ENCODE assay signal across 8 cellular contexts in the genomic region with DNA sequence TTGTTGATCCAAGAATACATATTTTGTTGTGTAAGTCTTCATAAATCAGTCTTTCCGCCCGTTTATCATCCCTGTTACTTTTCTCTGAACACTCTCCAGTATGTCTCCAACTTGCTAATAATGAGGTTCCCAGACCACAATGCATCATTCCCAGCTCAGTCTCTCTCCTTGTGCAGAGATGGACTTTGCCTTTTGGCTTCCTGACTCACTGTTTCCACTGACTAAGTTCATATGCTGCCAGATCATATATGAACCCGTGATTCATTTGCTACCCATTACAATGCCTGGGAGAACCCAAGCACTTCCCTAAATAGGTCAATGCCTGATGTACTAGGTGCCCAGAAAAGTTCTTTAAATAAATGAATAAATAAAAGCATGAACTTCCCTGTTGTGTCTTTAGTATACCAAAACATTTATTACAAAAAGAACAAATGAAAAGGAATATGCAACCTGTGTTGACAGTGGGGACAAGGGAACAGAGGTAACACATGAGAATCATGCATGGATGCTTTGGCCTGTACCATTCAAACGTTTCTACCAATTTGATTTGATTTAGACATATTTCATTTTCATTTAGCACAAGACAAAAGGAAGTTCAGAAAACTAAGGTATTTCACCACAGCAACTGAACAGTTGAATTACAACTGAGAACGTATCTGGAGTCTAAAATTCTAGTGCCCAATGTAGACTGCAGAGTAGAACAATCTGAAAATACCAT.
DNase-seq lines count a peak whose midpoint lies in the region; ATAC-seq and TF ChIP-seq lines count a peak whose summit lies in the region.

No MANE protein-coding gene starts in this region.

- no peak overlapping the region for H2AK5ac ChIP-seq in H9 (ENCODE audit: insufficient read length, low read length)

- no peak overlapping the region for H3K56ac ChIP-seq in H9 (ENCODE audit: insufficient read length, low read depth, low read length)

- H3K4me1 ChIP-seq in H9 (ENCODE audit: insufficient read depth, low read length): no peaks in the 10 kb centered on the region

- ATAC-seq in activated CD8-positive, alpha-beta memory T cell treated with anti-CD3 and anti-CD28 coated beads, Interleukin-2, amount 10 ng/mL, durations not matched to agents 7 days and 5 days: peak; percentile 75
- ATAC-seq in HG02973 (IDR thresholded peaks at IDR 0.05; ENCODE audit: unreplicated experiment): peak; percentile 62
- ATAC-seq in activated CD8-positive, alpha-beta T cell treated with anti-CD3 and anti-CD28 coated beads, Interleukin-2, amount 10 ng/mL, durations not matched to agents 7 days and 5 days: peak; percentile 58

- no peak overlapping the region for H4K91ac ChIP-seq in H9 (ENCODE audit: insufficient read length, low read depth, low read length)

- peaks cover 8% of the 10 kb centered on the region for H3K36me3 Mint-ChIP-seq in activated CD8-positive, alpha-beta memory T cell treated with anti-CD3 and anti-CD28 coated beads, Interleukin-2, amount 10 ng/mL, durations not matched to agents 7 days and 5 days
- H3K36me3 Mint-ChIP-seq in activated CD8-positive, alpha-beta T cell treated with anti-CD3 and anti-CD28 coated beads, Interleukin-2, amount 10 ng/mL, durations not matched to agents 7 days and 5 days (ENCODE audit: low read depth): peaks cover 6% of the 10 kb centered on the region
- no peaks in the 10 kb centered on the region for H3K36me3 Mint-ChIP-seq in H9 (ENCODE audit: insufficient read depth in 1 of 3, low read depth in 3 of 3)

- no peak overlapping the region for H2BK20ac ChIP-seq in H9 (ENCODE audit: low read depth, low read length, poor library complexity, severe bottlenecking)

- no peak overlapping the region for H3K4ac ChIP-seq in H9 (ENCODE audit: low read depth, low read length)

- H3K4me3 Mint-ChIP-seq in activated CD8-positive, alpha-beta memory T cell treated with anti-CD3 and anti-CD28 coated beads, Interleukin-2, amount 10 ng/mL, durations not matched to agents 7 days and 5 days: peak overlapping the region; percentile 5
- peak overlapping the region; percentile 3 for H3K4me3 Mint-ChIP-seq in activated CD8-positive, alpha-beta T cell treated with anti-CD3 and anti-CD28 coated beads, Interleukin-2, amount 10 ng/mL, durations not matched to agents 7 days and 5 days
- no peak overlapping the region for H3K4me3 Mint-ChIP-seq in H9

- H3K79me1 ChIP-seq in H9 (ENCODE audit: insufficient read depth, low read depth, low read length, poor library complexity, severe bottlenecking): no peaks in the 10 kb centered on the region

- POLR2A ChIA-PET in activated CD8-positive, alpha-beta T cell treated with anti-CD3 and anti-CD28 coated beads, Interleukin-2, amount 10 ng/mL, durations not matched to agents 7 days and 5 days (lab: Charles Lee): no interaction called here

- peak; percentile 46 for DNase-seq in activated CD8-positive, alpha-beta memory T cell treated with anti-CD3 and anti-CD28 coated beads, Interleukin-2, amount 10 ng/mL, durations not matched to agents 7 days and 5 days
- no peak for DNase-seq in activated CD8-positive, alpha-beta memory T cell treated with anti-CD3 and anti-CD28 coated beads, Interleukin-2, amount 50 U/mL, for 4 hours
- DNase-seq in activated CD8-positive, alpha-beta T cell treated with anti-CD3 and anti-CD28 coated beads, Interleukin-2, amount 10 ng/mL, durations not matched to agents 7 days and 5 days: peak; percentile 24
- DNase-seq in myocyte (ENCODE audit: low read depth) (peak; percentile 26), GM19238 (ENCODE audit: insufficient read length, low spot score) (no peak), H9 (no peak), NCI-H1930 (lab: John Stamatoyannopoulos, UW) (no peak)

- H2AFZ ChIP-seq in H9 (ENCODE audit: low read length): no peak overlapping the region

- no peak overlapping the region for H3T11ph ChIP-seq in H9 (ENCODE audit: low read length)

- no peak overlapping the region for H3K4me2 ChIP-seq in H9 (ENCODE audit: insufficient read depth, insufficient read length, low read length)

- H3K9ac ChIP-seq in H9 (ENCODE audit: extremely low read depth, insufficient read length, low read length): no peak overlapping the region

- CTCF ChIA-PET in activated CD8-positive, alpha-beta memory T cell treated with anti-CD3 and anti-CD28 coated beads, Interleukin-2, amount 10 ng/mL, durations not matched to agents 7 days and 5 days (lab: Charles Lee): interaction anchor here (0.7 kb wide), 1 partner anchor 193 kb away, joined by 4 read pairs; no protein-coding TSS in a partner anchor
- CTCF ChIA-PET in activated CD8-positive, alpha-beta T cell treated with anti-CD3 and anti-CD28 coated beads, Interleukin-2, amount 10 ng/mL, durations not matched to agents 7 days and 5 days (lab: Charles Lee): no interaction called here

- H3K27me3 ChIP-seq in H9 (ENCODE audit: insufficient read depth, low read length): no peaks in the 10 kb centered on the region; the same call in 1 of the 2 replicates

- no peaks in the 10 kb centered on the region for H3K9me3 ChIP-seq in H9 (ENCODE audit: control insufficient read depth, low read depth, low read length)

- H2BK12ac ChIP-seq in H9 (ENCODE audit: insufficient read length, low read depth, low read length): no peak overlapping the region

- no peaks in the 10 kb centered on the region for H3K27me3 Mint-ChIP-seq in activated CD8-positive, alpha-beta memory T cell treated with anti-CD3 and anti-CD28 coated beads, Interleukin-2, amount 10 ng/mL, durations not matched to agents 7 days and 5 days
- H3K27me3 Mint-ChIP-seq in activated CD8-positive, alpha-beta T cell treated with anti-CD3 and anti-CD28 coated beads, Interleukin-2, amount 10 ng/mL, durations not matched to agents 7 days and 5 days (ENCODE audit: low read depth): no peaks in the 10 kb centered on the region
- H3K27me3 Mint-ChIP-seq in H9 (ENCODE audit: low read depth): no peaks in the 10 kb centered on the region

- H2BK15ac ChIP-seq in H9 (ENCODE audit: low read depth, low read length): no peak overlapping the region

- H4K8ac ChIP-seq in H9 (replicated peaks; ENCODE audit: insufficient read length, low read depth, low read length): no peak overlapping the region

- no peaks in the 10 kb centered on the region for H4K20me1 ChIP-seq in H9 (ENCODE audit: control insufficient read depth, insufficient read depth, insufficient read length)

- no peak overlapping the region for H2BK120ac ChIP-seq in H9 (ENCODE audit: low read depth, low read length, poor library complexity, severe bottlenecking)

- TF ChIP-seq CTCF in H9 (conservative IDR thresholded peaks at IDR 0.05): no peak

- no peak overlapping the region for H3K23ac ChIP-seq in H9 (ENCODE audit: insufficient read length, low read depth, low read length)

- H4K5ac ChIP-seq in H9 (ENCODE audit: insufficient read length, low read depth, low read length): no peak overlapping the region

- WGBS in H9 (ENCODE audit: extremely low coverage, insufficient read length, low lambda C conversion rate): no CpG with 5 or more reads among the region's 5 CpGs

- H3K18ac ChIP-seq in H9 (ENCODE audit: insufficient read length, low read depth, low read length): no peak overlapping the region

- H3K4me1 Mint-ChIP-seq in activated CD8-positive, alpha-beta memory T cell treated with anti-CD3 and anti-CD28 coated beads, Interleukin-2, amount 10 ng/mL, durations not matched to agents 7 days and 5 days: peaks cover 31% of the 10 kb centered on the region
- peaks cover 20% of the 10 kb centered on the region for H3K4me1 Mint-ChIP-seq in activated CD8-positive, alpha-beta T cell treated with anti-CD3 and anti-CD28 coated beads, Interleukin-2, amount 10 ng/mL, durations not matched to agents 7 days and 5 days (ENCODE audit: low read depth)
- H3K4me1 Mint-ChIP-seq in H9: peaks cover 11 to 15% of the 10 kb centered on the region in 2 experiments

- peak overlapping the region; percentile 52 for H3K27ac Mint-ChIP-seq in activated CD8-positive, alpha-beta memory T cell treated with anti-CD3 and anti-CD28 coated beads, Interleukin-2, amount 10 ng/mL, durations not matched to agents 7 days and 5 days
- H3K27ac Mint-ChIP-seq in activated CD8-positive, alpha-beta T cell treated with anti-CD3 and anti-CD28 coated beads, Interleukin-2, amount 10 ng/mL, durations not matched to agents 7 days and 5 days: peak overlapping the region; percentile 68
- H3K27ac Mint-ChIP-seq in H9: no peak overlapping the region

- H3K9me3 Mint-ChIP-seq in activated CD8-positive, alpha-beta memory T cell treated with anti-CD3 and anti-CD28 coated beads, Interleukin-2, amount 10 ng/mL, durations not matched to agents 7 days and 5 days (ENCODE audit: low read depth): peaks cover 5% of the 10 kb centered on the region
- no peaks in the 10 kb centered on the region for H3K9me3 Mint-ChIP-seq in activated CD8-positive, alpha-beta T cell treated with anti-CD3 and anti-CD28 coated beads, Interleukin-2, amount 10 ng/mL, durations not matched to agents 7 days and 5 days (ENCODE audit: insufficient read depth)
- H3K9me3 Mint-ChIP-seq in H9: peaks cover 0 to 3% of the 10 kb centered on the region in 2 experiments; a peak in 1 of 5 replicates

- H3K79me2 ChIP-seq in H9 (ENCODE audit: insufficient read depth, low read length): no peaks in the 10 kb centered on the region

- H3K23me2 ChIP-seq in H9 (ENCODE audit: insufficient read length, low read depth, low read length, poor library complexity, severe bottlenecking): no peaks in the 10 kb centered on the region

- no peak overlapping the region for H2BK5ac ChIP-seq in H9 (ENCODE audit: insufficient read length, low read length)

- H3K27ac ChIP-seq in H9 (ENCODE audit: insufficient read length, low read depth, low read length): no peak overlapping the region

- no peak overlapping the region for H3K14ac ChIP-seq in H9 (ENCODE audit: insufficient read depth, low read length)

Comparison
In these comparisons a context has a peak if more than half of its experiments do, and no peak if none do; other contexts are left out.
1. DNase-seq: peak in activated CD8-positive, alpha-beta memory T cell treated with anti-CD3 and anti-CD28 coated beads, Interleukin-2, amount 10 ng/mL, durations not matched to agents 7 days and 5 days (single experiment), activated CD8-positive, alpha-beta T cell treated with anti-CD3 and anti-CD28 coated beads, Interleukin-2, amount 10 ng/mL, durations not matched to agents 7 days and 5 days (single experiment) and myocyte (single experiment); none in activated CD8-positive, alpha-beta memory T cell treated with anti-CD3 and anti-CD28 coated beads, Interleukin-2, amount 50 U/mL, for 4 hours (single experiment), GM19238 (single experiment), H9 (single experiment) and NCI-H1930 (0 of 2).
2. H3K27ac Mint-ChIP-seq: peak in activated CD8-positive, alpha-beta memory T cell treated with anti-CD3 and anti-CD28 coated beads, Interleukin-2, amount 10 ng/mL, durations not matched to agents 7 days and 5 days (single experiment) and activated CD8-positive, alpha-beta T cell treated with anti-CD3 and anti-CD28 coated beads, Interleukin-2, amount 10 ng/mL, durations not matched to agents 7 days and 5 days (single experiment); none in H9 (0 of 3).
3. H3K4me3 Mint-ChIP-seq: peak in activated CD8-positive, alpha-beta memory T cell treated with anti-CD3 and anti-CD28 coated beads, Interleukin-2, amount 10 ng/mL, durations not matched to agents 7 days and 5 days (single experiment) and activated CD8-positive, alpha-beta T cell treated with anti-CD3 and anti-CD28 coated beads, Interleukin-2, amount 10 ng/mL, durations not matched to agents 7 days and 5 days (single experiment); none in H9 (0 of 2).
4. Peak in every context shown above with its lines, with median percentiles within 50 percentile points of each other: ATAC-seq.